In the genomic region with DNA sequence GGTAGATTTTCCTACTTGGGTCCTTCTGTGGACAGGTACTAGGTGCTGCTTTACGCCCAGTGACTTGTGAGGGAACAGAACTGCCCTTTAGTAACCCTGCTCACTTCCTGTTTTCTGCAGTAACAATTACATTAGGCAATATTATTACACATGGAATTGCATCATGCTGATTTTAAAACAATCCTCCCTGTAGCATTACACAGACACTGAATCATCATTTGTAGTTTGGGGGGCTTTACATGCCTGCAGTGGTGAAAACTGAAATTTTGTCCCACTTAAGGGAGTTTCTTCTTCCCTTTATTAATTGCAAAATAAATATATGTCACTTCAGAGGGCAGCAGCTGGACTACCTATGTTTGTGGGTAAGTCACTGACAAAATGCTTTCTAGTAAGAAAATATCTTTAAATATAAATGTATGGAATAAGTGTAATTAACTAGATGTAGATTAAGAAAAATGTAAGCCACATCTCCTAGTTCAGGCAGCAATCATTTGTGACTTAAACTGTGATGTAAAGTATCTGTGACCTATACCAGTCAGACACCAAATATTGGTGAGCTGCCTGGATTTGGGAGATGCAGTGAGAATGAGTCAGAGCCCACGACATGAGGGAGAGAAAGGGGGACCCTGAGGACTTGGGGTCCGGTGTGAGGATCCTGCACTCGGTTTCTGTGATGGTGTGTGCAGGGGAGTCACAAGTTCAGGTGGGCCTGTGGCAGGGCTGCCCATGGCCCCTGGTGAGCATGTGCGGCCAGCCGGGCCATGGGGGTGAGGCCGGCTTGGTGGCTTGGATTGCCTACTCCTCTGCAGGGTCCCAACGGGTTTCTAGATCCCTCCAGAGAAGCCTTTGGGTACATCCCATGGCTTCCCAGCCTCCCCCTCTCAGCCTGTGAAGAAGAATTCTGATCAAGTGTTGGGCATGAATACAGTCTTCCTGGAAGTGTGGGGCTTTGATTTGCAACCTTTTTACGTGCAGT, we compare ENCODE assay signal across 8 cellular contexts. TPM values are rescaled to one million over a fixed set of nuclear protein-coding genes. Genes with fewer than 3 reads are reported as not detected.
DNase-seq lines count a peak whose midpoint lies in the region; ATAC-seq and TF ChIP-seq lines count a peak whose summit lies in the region.

No MANE protein-coding gene starts in this region.

- intact Hi-C loops in esophagus muscularis mucosa (cut with DNase I), result no loop called here

- no peak for TF ChIP-seq CTCF in endodermal cell (conservative IDR thresholded peaks at IDR 0.05)
- no peak for TF ChIP-seq CTCF in esophagus muscularis mucosa (IDR thresholded peaks at IDR 0.05)

- WGBS in endodermal cell (ENCODE audit: insufficient coverage in 1 of 2, insufficient read length in 1 of 2), 2 experiments, result 86 to 96% methylated on average over 5 to 9 of the region's 9 CpGs
- WGBS in esophagus muscularis mucosa, result 69% methylated on average over 5 of the region's 9 CpGs

- H3K9ac ChIP-seq in endodermal cell (ENCODE audit: extremely low read depth, low read length, poor library complexity, severe bottlenecking), result no peak overlapping the region

- H3K9me3 ChIP-seq in endodermal cell (ENCODE audit: control insufficient read depth, low read length), result no peaks in the 10 kb centered on the region
- no peaks in the 10 kb centered on the region for H3K9me3 ChIP-seq in SJCRH30 (replicated peaks)
- no peaks in the 10 kb centered on the region for H3K9me3 ChIP-seq in esophagus muscularis mucosa

- peaks cover 4% of the 10 kb centered on the region for H3K4me1 ChIP-seq in endodermal cell (ENCODE audit: control insufficient read depth, insufficient read depth, low read length)
- no peaks in the 10 kb centered on the region for H3K4me1 ChIP-seq in SJCRH30
- peaks cover 0 to 19% (median 15%) of the 10 kb centered on the region in 4 donors for H3K4me1 ChIP-seq in esophagus muscularis mucosa

- no peaks in the 10 kb centered on the region for H3K36me3 ChIP-seq in endodermal cell (ENCODE audit: control insufficient read depth, insufficient read depth, low read length)
- H3K36me3 ChIP-seq in SJCRH30, result no peaks in the 10 kb centered on the region
- H3K36me3 ChIP-seq in esophagus muscularis mucosa, result no peaks in the 10 kb centered on the region

- TF ChIP-seq POLR2A in esophagus muscularis mucosa (IDR thresholded peaks at IDR 0.05; ENCODE audit: low read depth), result no peak

- peak overlapping the region; percentile 10 for H3K27ac Mint-ChIP-seq in activated CD8-positive, alpha-beta memory T cell treated with anti-CD3 and anti-CD28 coated beads, Interleukin-2, amount 10 ng/mL, durations not matched to agents 7 days and 5 days
- no peak overlapping the region for H3K27ac Mint-ChIP-seq in endodermal cell

- peak; percentile 69 for ATAC-seq in activated CD8-positive, alpha-beta memory T cell treated with anti-CD3 and anti-CD28 coated beads, Interleukin-2, amount 10 ng/mL, durations not matched to agents 7 days and 5 days
- ATAC-seq in HG03520 (IDR thresholded peaks at IDR 0.05; ENCODE audit: unreplicated experiment), result no peak

- no peak overlapping the region for H3K4me3 Mint-ChIP-seq in activated CD8-positive, alpha-beta memory T cell treated with anti-CD3 and anti-CD28 coated beads, Interleukin-2, amount 10 ng/mL, durations not matched to agents 7 days and 5 days
- no peak overlapping the region for H3K4me3 Mint-ChIP-seq in endodermal cell

- H3K27me3 Mint-ChIP-seq in activated CD8-positive, alpha-beta memory T cell treated with anti-CD3 and anti-CD28 coated beads, Interleukin-2, amount 10 ng/mL, durations not matched to agents 7 days and 5 days, result peaks cover 11% of the 10 kb centered on the region
- H3K27me3 Mint-ChIP-seq in endodermal cell (ENCODE audit: insufficient read depth), result peaks cover 2% of the 10 kb centered on the region

- peaks cover 36% of the 10 kb centered on the region for H3K4me1 Mint-ChIP-seq in activated CD8-positive, alpha-beta memory T cell treated with anti-CD3 and anti-CD28 coated beads, Interleukin-2, amount 10 ng/mL, durations not matched to agents 7 days and 5 days
- peaks cover 12% of the 10 kb centered on the region for H3K4me1 Mint-ChIP-seq in endodermal cell

- no peaks in the 10 kb centered on the region for H3K9me3 Mint-ChIP-seq in activated CD8-positive, alpha-beta memory T cell treated with anti-CD3 and anti-CD28 coated beads, Interleukin-2, amount 10 ng/mL, durations not matched to agents 7 days and 5 days (ENCODE audit: low read depth)
- peaks cover 14% of the 10 kb centered on the region for H3K9me3 Mint-ChIP-seq in endodermal cell

- H3K27me3 ChIP-seq in endodermal cell (ENCODE audit: control insufficient read depth, insufficient read depth, low read length, poor library complexity, severe bottlenecking) (no peaks in the 10 kb centered on the region), SJCRH30 (no peaks in the 10 kb centered on the region), esophagus muscularis mucosa (no peaks in the 10 kb centered on the region)

- peaks cover 4% of the 10 kb centered on the region for H3K36me3 Mint-ChIP-seq in activated CD8-positive, alpha-beta memory T cell treated with anti-CD3 and anti-CD28 coated beads, Interleukin-2, amount 10 ng/mL, durations not matched to agents 7 days and 5 days
- no peaks in the 10 kb centered on the region for H3K36me3 Mint-ChIP-seq in endodermal cell (ENCODE audit: low read depth)

- TF ChIP-seq EP300 in esophagus muscularis mucosa (IDR thresholded peaks at IDR 0.05), result no peak

- H3K27ac ChIP-seq in endodermal cell (ENCODE audit: low read depth, low read length) (no peak overlapping the region), SJCRH30 (no peak overlapping the region), esophagus muscularis mucosa (replicated peaks in 1 of 4) (no peak overlapping the region)

- DNase-seq in activated CD8-positive, alpha-beta memory T cell treated with anti-CD3 and anti-CD28 coated beads, Interleukin-2, amount 10 ng/mL, durations not matched to agents 7 days and 5 days, result no peak
- no peak for DNase-seq in activated CD8-positive, alpha-beta memory T cell treated with anti-CD3 and anti-CD28 coated beads, Interleukin-2, amount 50 U/mL, for 4 hours
- peak; percentile 96 for DNase-seq in OCI-M1 (lab: John Stamatoyannopoulos, UW)
- peak; percentile 21 for DNase-seq in endodermal cell
- DNase-seq in renal cortical epithelial cell (ENCODE audit: low read depth), result peak; percentile 88
- DNase-seq in SJCRH30, result no peak
- DNase-seq in esophagus muscularis mucosa (ENCODE audit: extremely low spot score), result no peak

- H3K4me3 ChIP-seq in endodermal cell (ENCODE audit: low read length) (no peak overlapping the region), SJCRH30 (no peak overlapping the region), esophagus muscularis mucosa (no peak overlapping the region)

- CTCF ChIA-PET in activated CD8-positive, alpha-beta memory T cell treated with anti-CD3 and anti-CD28 coated beads, Interleukin-2, amount 10 ng/mL, durations not matched to agents 7 days and 5 days (lab: Charles Lee), result interaction anchor here (0.8 kb wide), 1 partner anchor 59 kb away, joined by 4 read pairs; no protein-coding TSS in a partner anchor

RNA-seq across cellular contexts. Expression of a gene that starts 19.2 kb away (rescaled TPM):
- total RNA-seq in activated CD8-positive, alpha-beta memory T cell treated with anti-CD3 and anti-CD28 coated beads, Interleukin-2, amount 10 ng/mL, durations not matched to agents 7 days and 5 days, result 10 to 100 TPM in 1 of 2 experiments, 1 to 10 TPM in 1; 6.7 to 13.2 TPM
- total RNA-seq in endodermal cell (1 to 10 TPM; 1.6 to 5.4 TPM), renal cortical epithelial cell (0.52 and 0.85 TPM in 2 replicates), esophagus muscularis mucosa (10 to 100 TPM; 16.1 to 25.9 (median 20.0) TPM)
- 1.5 TPM for polyA plus RNA-seq in endodermal cell (2013, experiment 1 of 2)
- 1.7 TPM for polyA plus RNA-seq in endodermal cell (2013, experiment 2 of 2)
- 0.03 and 0.04 TPM in 2 replicates for total RNA-seq in SJCRH30 (2014; rRNA removed; shearing (Covaris generic))

Comparison
In these comparisons a context has a peak if more than half of its experiments do, and no peak if none do; other contexts are left out.
1. DNase-seq: peak in OCI-M1 (single experiment), endodermal cell (single experiment) and renal cortical epithelial cell (single experiment); none in activated CD8-positive, alpha-beta memory T cell treated with anti-CD3 and anti-CD28 coated beads, Interleukin-2, amount 10 ng/mL, durations not matched to agents 7 days and 5 days (single experiment), activated CD8-positive, alpha-beta memory T cell treated with anti-CD3 and anti-CD28 coated beads, Interleukin-2, amount 50 U/mL, for 4 hours (single experiment), SJCRH30 (0 of 2) and esophagus muscularis mucosa (single experiment).